In genomic region chr2:26114144-26114543, GRCh38 we compare ENCODE assay signal across 1 cellular context.
TF ChIP-seq lines count a peak whose summit lies in the region.

No MANE protein-coding gene starts in this region.

TF ChIP-seq in HepG2, 621 proteins besides CTCF, POLR2A, EP300 and RAD21 (continued from another document):
- TF ChIP-seq ZNF318 (CRISPR knock-in tag; IDR thresholded peaks at IDR 0.05) (no peak), TRAFD1 (CRISPR knock-in tag; IDR thresholded peaks at IDR 0.05; ENCODE audit: borderline replicate concordance) (no peak), MAFK (conservative IDR thresholded peaks at IDR 0.05 in 1 of 2, IDR thresholded peaks at IDR 0.05 in 1 of 2; ENCODE audit: low read length in 2 of 2) (no peak), ZFP36 (IDR thresholded peaks at IDR 0.05; ENCODE audit: borderline replicate concordance, low read depth, low read length, partially characterized antibody) (no peak), ZNF530 (CRISPR knock-in tag; IDR thresholded peaks at IDR 0.05; ENCODE audit: low read depth) (no peak), ZNF746 (CRISPR knock-in tag; IDR thresholded peaks at IDR 0.05) (no peak)
TF ChIP-seq in HepG2: peak in this region for 0.
